ENCODE assay signal across 21 cellular contexts in genomic region chr6:147023148-147023547, GRCh38.
DNase-seq lines count a peak whose midpoint lies in the region; ATAC-seq lines count a peak whose summit lies in the region.
"Had no signal": no experiment of that assay in that cellular context is flagged by ENCODE, and none has a peak within 500 bp of the region (broad histone marks: within the 10 kb centered on the region; RNA-seq: fewer than 3 reads in every experiment).

No MANE protein-coding gene starts in this region.

- H3K27me3 ChIP-seq in Karpas-422 (ENCODE audit: low read length): no peaks in the 10 kb centered on the region
- H3K27me3 ChIP-seq: Peyer's patch had no signal

- H3K27me3 Mint-ChIP-seq in activated T-helper 17 cell treated with anti-CD3 and anti-CD28 coated beads, Interleukin-2, amount 50 U/mL, for 72 hours: no peaks in the 10 kb centered on the region

- no peaks in the 10 kb centered on the region for H3K79me2 ChIP-seq in Karpas-422 (ENCODE audit: low read length)

- H3K4me2 ChIP-seq in Karpas-422 (ENCODE audit: low read depth, low read length, poor library complexity, severe bottlenecking): no peak overlapping the region
- H3K4me2 ChIP-seq: A549 had no signal

- H3K36me3 ChIP-seq in Karpas-422 (ENCODE audit: insufficient read depth, low read length): no peaks in the 10 kb centered on the region
- H3K36me3 ChIP-seq: Peyer's patch had no signal

- H3K4me1 Mint-ChIP-seq in activated T-helper 17 cell treated with anti-CD3 and anti-CD28 coated beads, Interleukin-2, amount 50 U/mL, for 72 hours: no peaks in the 10 kb centered on the region
- H3K4me1 Mint-ChIP-seq: CD14-positive monocyte had no signal

- H3K4me3 ChIP-seq in Karpas-422 (ENCODE audit: low read length): no peak overlapping the region
- H3K4me3 ChIP-seq: A549, Peyer's patch had no signal

- no peaks in the 10 kb centered on the region for H3K9me2 ChIP-seq in Karpas-422 (replicated peaks; ENCODE audit: insufficient read depth, low read length)

- H3K4me3 Mint-ChIP-seq in activated T-helper 17 cell treated with anti-CD3 and anti-CD28 coated beads, Interleukin-2, amount 50 U/mL, for 72 hours: no peak overlapping the region
- H3K4me3 Mint-ChIP-seq: CD14-positive monocyte, HFFc6 had no signal

- H4K20me1 ChIP-seq in Karpas-422 (ENCODE audit: insufficient read depth, low read depth, low read length): no peaks in the 10 kb centered on the region

- no peak overlapping the region for H3K27ac ChIP-seq in Karpas-422 (ENCODE audit: low read length)
- H3K27ac ChIP-seq: A549, Peyer's patch had no signal

- peak; percentile 46 for ATAC-seq in GM18520 (IDR thresholded peaks at IDR 0.05; ENCODE audit: unreplicated experiment)
- ATAC-seq in GM19452 (IDR thresholded peaks at IDR 0.05; ENCODE audit: unreplicated experiment): peak; percentile 63
- peak; percentile 77 for ATAC-seq in HG03159 (IDR thresholded peaks at IDR 0.05; ENCODE audit: unreplicated experiment)
- ATAC-seq in activated T-helper 17 cell treated with anti-CD3 and anti-CD28 coated beads, Interleukin-2, amount 50 U/mL, for 72 hours (replicated peaks): peak; percentile 29
- no peak for ATAC-seq in GM18873 (IDR thresholded peaks at IDR 0.05; ENCODE audit: low FRiP score, unreplicated experiment)
- ATAC-seq: A549, HepG2 had no signal

- no peaks in the 10 kb centered on the region for H3K9me3 Mint-ChIP-seq in activated T-helper 17 cell treated with anti-CD3 and anti-CD28 coated beads, Interleukin-2, amount 50 U/mL, for 72 hours
- H3K9me3 Mint-ChIP-seq: CD14-positive monocyte, HFFc6 had no signal

- H3K36me3 Mint-ChIP-seq in activated T-helper 17 cell treated with anti-CD3 and anti-CD28 coated beads, Interleukin-2, amount 50 U/mL, for 72 hours (ENCODE audit: low read depth): no peaks in the 10 kb centered on the region
- H3K36me3 Mint-ChIP-seq: CD14-positive monocyte had no signal

- H3K9ac ChIP-seq in Karpas-422 (ENCODE audit: low read length): no peak overlapping the region

- H3K4me1 ChIP-seq in Karpas-422 (ENCODE audit: low read length): no peaks in the 10 kb centered on the region
- H3K4me1 ChIP-seq: A549, Peyer's patch had no signal

- DNase-seq in NCI-H146 (lab: John Stamatoyannopoulos, UW) (no peak), midbrain (lab: John Stamatoyannopoulos, UW) (no peak), Karpas-422 (no peak)
- DNase-seq: COR-L47, DMS53, HFFc6, Kasumi-1, NCI-H1930, NCI-H2171, NCI-H446 treated with DMSO at 0.1 percent for 48 hours, NCI-H774, Peyer's patch, SHP77 had no signal

- H3K27ac Mint-ChIP-seq in activated T-helper 17 cell treated with anti-CD3 and anti-CD28 coated beads, Interleukin-2, amount 50 U/mL, for 72 hours: no peak overlapping the region
- H3K27ac Mint-ChIP-seq: CD14-positive monocyte, HFFc6 had no signal

- H3K9me3 ChIP-seq in Karpas-422 (ENCODE audit: low read length): no peaks in the 10 kb centered on the region
- H3K9me3 ChIP-seq: A549, Peyer's patch had no signal

- H2AFZ ChIP-seq in Karpas-422 (ENCODE audit: low read length): no peak overlapping the region
